Comparison of ENCODE assay signal across 15 cellular contexts in the genomic region with DNA sequence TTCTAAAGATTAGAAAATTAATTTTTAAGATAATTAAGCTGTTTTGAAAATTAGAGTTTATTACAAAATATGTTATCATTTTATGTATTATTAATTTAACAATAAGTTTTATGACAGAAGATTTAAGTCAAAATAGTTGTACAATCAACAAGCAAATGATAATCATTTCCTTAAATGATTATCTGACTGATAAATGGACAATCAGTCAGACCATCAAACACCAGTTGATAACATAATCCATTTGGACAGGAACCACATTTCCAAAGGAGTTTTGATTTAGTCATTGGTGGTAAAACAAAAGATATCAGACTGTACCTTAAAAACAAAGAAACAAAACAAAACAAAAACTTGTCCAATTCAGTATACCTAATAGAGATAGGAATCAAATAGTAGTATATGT. TPM values are rescaled to one million over a fixed set of nuclear protein-coding genes. Genes with fewer than 3 reads are reported as not detected.
DNase-seq lines count a peak whose midpoint lies in the region; ATAC-seq, FAIRE-seq and TF ChIP-seq lines count a peak whose summit lies in the region.
"Had no signal": no experiment of that assay in that cellular context is flagged by ENCODE, and none has a peak within 500 bp of the region (broad histone marks: within the 10 kb centered on the region; RNA-seq: fewer than 3 reads in every experiment).

No MANE protein-coding gene starts in this region.

- H3K79me2 ChIP-seq in mammary epithelial cell (ENCODE audit: insufficient read depth, low read length) (no peaks in the 10 kb centered on the region), endothelial cell of umbilical vein (ENCODE audit: control insufficient read depth, insufficient read depth, low read length) (peaks cover 61% of the 10 kb centered on the region)

- peaks cover 31% of the 10 kb centered on the region for H3K4me1 Mint-ChIP-seq in MCF 10A (ENCODE audit: insufficient read depth, unreplicated experiment)
- H3K4me1 Mint-ChIP-seq in mesothelial cell of epicardium, result peaks cover 55% of the 10 kb centered on the region

- H3K9me3 ChIP-seq in mammary epithelial cell (replicated peaks; ENCODE audit: insufficient read depth, low read length) (no peaks in the 10 kb centered on the region), endothelial cell of umbilical vein (replicated peaks; ENCODE audit: control insufficient read depth, insufficient read depth, low read length) (no peaks in the 10 kb centered on the region), transverse colon (no peaks in the 10 kb centered on the region)
- H3K9me3 ChIP-seq: adrenal gland had no signal

- no peak overlapping the region for H3K9ac ChIP-seq in mammary epithelial cell (ENCODE audit: insufficient read depth, low read length)
- peak overlapping the region; percentile 98 for H3K9ac ChIP-seq in endothelial cell of umbilical vein (replicated peaks; ENCODE audit: extremely low read depth, insufficient read depth, low read length)

- no peak for TF ChIP-seq EP300 in transverse colon (IDR thresholded peaks at IDR 0.05; ENCODE audit: low read depth)

- H3K27me3 ChIP-seq in mammary epithelial cell (ENCODE audit: insufficient read depth, low read length), result no peaks in the 10 kb centered on the region
- H3K27me3 ChIP-seq in endothelial cell of umbilical vein (ENCODE audit: control insufficient read depth in 2 of 2, insufficient read depth in 2 of 2, low read length in 2 of 2), result no peaks in the 10 kb centered on the region
- H3K27me3 ChIP-seq in transverse colon, result no peaks in the 10 kb centered on the region
- H3K27me3 ChIP-seq: adrenal gland, dorsolateral prefrontal cortex had no signal

- ATAC-seq in HG02885 (IDR thresholded peaks at IDR 0.05; ENCODE audit: poor library complexity, unreplicated experiment), result no peak

- H4K20me1 ChIP-seq in mammary epithelial cell (ENCODE audit: insufficient read depth, low read length) (no peaks in the 10 kb centered on the region), endothelial cell of umbilical vein (replicated peaks; ENCODE audit: control insufficient read depth, extremely low read depth, insufficient read depth, low read length) (no peaks in the 10 kb centered on the region)

- H3K9me1 ChIP-seq in endothelial cell of umbilical vein (replicated peaks; ENCODE audit: control insufficient read depth, extremely low read depth, insufficient read depth, low read length), result no peaks in the 10 kb centered on the region

- H3K36me3 ChIP-seq in mammary epithelial cell (ENCODE audit: insufficient read depth, low read length) (no peaks in the 10 kb centered on the region), endothelial cell of umbilical vein (ENCODE audit: control insufficient read depth in 2 of 2, extremely low read depth in 1 of 2, insufficient read depth in 2 of 2, low read length in 2 of 2) (peaks cover 0 to 9% of the 10 kb centered on the region in 2 experiments), transverse colon (no peaks in the 10 kb centered on the region)
- H3K36me3 ChIP-seq: adrenal gland had no signal

- no peak overlapping the region for H2AFZ ChIP-seq in mammary epithelial cell (ENCODE audit: low read depth, low read length)
- no peak overlapping the region for H2AFZ ChIP-seq in endothelial cell of umbilical vein (ENCODE audit: low read depth, low read length)

- H3K27ac Mint-ChIP-seq in MCF 10A (ENCODE audit: low read depth, unreplicated experiment) (peak overlapping the region; percentile 98), mesothelial cell of epicardium (peak overlapping the region; percentile 25)

- BruUV-seq in MCF 10A (replicated peaks; lab: Mats Ljungman, UMichigan) (no TSS peak), mammary epithelial cell (replicated peaks; lab: Mats Ljungman, UMichigan) (no TSS peak), endothelial cell of umbilical vein (replicated peaks; lab: Mats Ljungman, UMichigan) (no TSS peak)

- TF ChIP-seq POLR2A in endothelial cell of umbilical vein (IDR thresholded peaks at IDR 0.05; ENCODE audit: low read depth, low read length), result no peak
- no peak for TF ChIP-seq POLR2A in transverse colon (IDR thresholded peaks at IDR 0.05)

- H3K4me3 Mint-ChIP-seq in MCF 10A (ENCODE audit: unreplicated experiment), result peak overlapping the region; percentile 87
- H3K4me3 Mint-ChIP-seq in mesothelial cell of epicardium, result peak overlapping the region; percentile 50

- H3K36me3 Mint-ChIP-seq in MCF 10A (ENCODE audit: insufficient read depth, unreplicated experiment), result peaks cover 7% of the 10 kb centered on the region
- H3K36me3 Mint-ChIP-seq in mesothelial cell of epicardium, result peaks cover 1% of the 10 kb centered on the region

- dilution Hi-C loops in mammary epithelial cell (cut with HindIII; ENCODE audit: low sequenced_read_pairs) (no loop called here), endothelial cell of umbilical vein (cut with MboI; ENCODE audit: extremely low pct_ligation_motif_present, low sequenced_read_pairs) (no loop called here)

- H3K27me3 Mint-ChIP-seq in MCF 10A (ENCODE audit: insufficient read depth, unreplicated experiment) (no peaks in the 10 kb centered on the region), mesothelial cell of epicardium (ENCODE audit: low read depth) (no peaks in the 10 kb centered on the region)

- intact Hi-C loops in MCF 10A (cut with micrococcal nuclease) (no loop called here), mammary epithelial cell (cut with micrococcal nuclease) (no loop called here), endothelial cell of umbilical vein (cut with micrococcal nuclease) (loop anchor here (5.0 kb wide), 2 partner anchors 105 to 290 kb away; a partner anchor contains a TSS), transverse colon (cut with DNase I; ENCODE audit: low total_unique reads) (no loop called here)

- CTCF ChIA-PET in MCF 10A (lab: Yijun Ruan, JAX) (interaction anchor here (1.2 kb wide), 1 partner anchor 52 kb away, joined by 5 read pairs; no protein-coding TSS in a partner anchor), mammary epithelial cell (lab: Charles Lee; ENCODE audit: low non-redundant PET) (no interaction called here), endothelial cell of umbilical vein (lab: Charles Lee) (interaction anchor here (0.8 to 2.0 kb wide), 2 partner anchors 23 to 52 kb away, joined by 3 to 9 read pairs; no protein-coding TSS in a partner anchor)

- peaks cover 22% of the 10 kb centered on the region for H3K4me1 ChIP-seq in mammary epithelial cell (ENCODE audit: insufficient read depth, low read length)
- peaks cover 54% of the 10 kb centered on the region for H3K4me1 ChIP-seq in endothelial cell of umbilical vein (ENCODE audit: control insufficient read depth, extremely low read depth, insufficient read depth, low read length)
- peaks cover 0 to 44% (median 4%) of the 10 kb centered on the region in 4 donors for H3K4me1 ChIP-seq in transverse colon

- FAIRE-seq in endothelial cell of umbilical vein (lab: Jason Lieb, UNC), result no peak

- DNase-seq in MCF 10A (ENCODE audit: unreplicated experiment) (no peak), mammary epithelial cell (no peak), endothelial cell of umbilical vein (ENCODE audit: low read depth, low spot score) (peak; percentile 43), mesothelial cell of epicardium (ENCODE audit: low spot score in 2 of 2, unreplicated experiment in 2 of 2) (no peak), transverse colon (no peak), NCI-H146 treated with DMSO at 0.1 percent for 48 hours (lab: John Stamatoyannopoulos, UW; ENCODE audit: unreplicated experiment) (no peak)
- no peak for DNase-seq in stimulated activated naive CD4-positive, alpha-beta T cell (lab: John Stamatoyannopoulos, UW)
- DNase-seq: 8988T; activated CD4-positive, CD25-positive, alpha-beta regulatory T cell; adrenal gland; dorsolateral prefrontal cortex; midbrain; NCI-H146; retina had no signal

- TF ChIP-seq CTCF in MCF 10A (IDR thresholded peaks at IDR 0.05; ENCODE audit: unreplicated experiment) (no peak), mammary epithelial cell (conservative IDR thresholded peaks at IDR 0.05 in 1 of 2, IDR thresholded peaks at IDR 0.05 in 1 of 2; ENCODE audit: extremely low read depth in 1 of 2, insufficient read depth in 1 of 2, low read depth in 1 of 2, low read length in 2 of 2) (no peak), endothelial cell of umbilical vein (IDR thresholded peaks at IDR 0.05; ENCODE audit: extremely low read depth in 1 of 2, insufficient read depth in 1 of 2, low read depth in 1 of 2, low read length in 2 of 2) (no peak), mesothelial cell of epicardium (IDR thresholded peaks at IDR 0.05; ENCODE audit: unreplicated experiment) (no peak), transverse colon (IDR thresholded peaks at IDR 0.05) (no peak)

- no peak overlapping the region for H3K4me3 ChIP-seq in mammary epithelial cell (replicated peaks in 1 of 3; ENCODE audit: insufficient read depth in 1 of 3, low read depth in 2 of 3, low read length in 3 of 3)
- H3K4me3 ChIP-seq in endothelial cell of umbilical vein (replicated peaks in 1 of 3; ENCODE audit: insufficient read depth in 1 of 3, low read depth in 1 of 3, low read length in 3 of 3), result peak overlapping the region; percentile 82 to 95 (median 87)
- peak overlapping the region in 1 of 4 donors; percentile 42 for H3K4me3 ChIP-seq in transverse colon

- H3K4me2 ChIP-seq in mammary epithelial cell (ENCODE audit: insufficient read depth, low read depth, low read length) (no peak overlapping the region), endothelial cell of umbilical vein (ENCODE audit: insufficient read depth, low read length) (peak overlapping the region; percentile 86)

- POLR2A ChIA-PET in MCF 10A (lab: Yijun Ruan, JAX), result interaction anchor here (1.5 kb wide), 1 partner anchor 52 kb away, joined by 3 read pairs; no protein-coding TSS in a partner anchor
- POLR2A ChIA-PET in endothelial cell of umbilical vein (lab: Charles Lee), result no interaction called here

- H3K9me3 Mint-ChIP-seq in MCF 10A (ENCODE audit: unreplicated experiment) (no peaks in the 10 kb centered on the region), mesothelial cell of epicardium (peaks cover 3% of the 10 kb centered on the region)

- no peak overlapping the region for H3K27ac ChIP-seq in mammary epithelial cell (ENCODE audit: insufficient read depth, low read depth, low read length)
- peak overlapping the region; percentile 87 for H3K27ac ChIP-seq in endothelial cell of umbilical vein (ENCODE audit: insufficient read depth, low read depth, low read length)
- peak overlapping the region in 3 of 4 donors; percentile 49 to 74 (median 73) for H3K27ac ChIP-seq in transverse colon
- H3K27ac ChIP-seq: adrenal gland had no signal

- in situ Hi-C loops in mammary epithelial cell (cut with MboI; ENCODE audit: low sequenced_read_pairs in 2 of 2) (no loop called here), transverse colon (cut with MboI; ENCODE audit: low pct_ligation_motif_present in 1 of 4, low pct_unique_long_range_greater_than_20kb in 1 of 4, low sequenced_read_pairs in 3 of 4) (no loop called here)

RNA-seq across cellular contexts. Expression of a gene that starts 1.9 kb away (rescaled TPM):
- total RNA-seq in MCF 10A (2022) (67.4 and 71.1 TPM in 2 replicates), mammary epithelial cell (under 1 TPM in 1 of 2 donors, not detected in 1; 0.33 TPM), endothelial cell of umbilical vein (266 and 286 TPM in 2 replicates), mesothelial cell of epicardium (80.0 to 89.7 TPM (median 87.9 TPM) in 3 replicates), transverse colon (10 to 100 TPM in 3 of 4 donors, 1 to 10 TPM in 1; 7.1 to 28.9 (median 20.2) TPM)
- polyA plus RNA-seq in mammary epithelial cell (0.50 TPM), endothelial cell of umbilical vein (138 and 177 TPM in 2 replicates)
- polyA minus RNA-seq in mammary epithelial cell (not detected), endothelial cell of umbilical vein (332 and 378 TPM in 2 replicates)
- polyA plus RNA-seq in endothelial cell of umbilical vein (2011; cell fraction: cytosol; rRNA removed), result 185 and 186 TPM in 2 replicates
- polyA plus RNA-seq in endothelial cell of umbilical vein (2011; cell fraction: nucleus; rRNA removed), result 210 and 230 TPM in 2 replicates
- 245 and 277 TPM in 2 replicates for polyA plus RNA-seq in endothelial cell of umbilical vein (2012)
- polyA minus RNA-seq in endothelial cell of umbilical vein (2011; cell fraction: cytosol; rRNA and poly(A)+ RNA removed), result 21.1 TPM
- 645 and 1,049 TPM in 2 replicates for polyA minus RNA-seq in endothelial cell of umbilical vein (2011; cell fraction: nucleus; rRNA and poly(A)+ RNA removed)

Comparison
In these comparisons a context has a peak if more than half of its experiments do, and no peak if none do; other contexts are left out.
1. RNA of a gene that starts 1.9 kb away (total RNA-seq): 266 to 286 TPM in endothelial cell of umbilical vein, 80.0 to 89.7 TPM in mesothelial cell of epicardium, 67.4 to 71.1 TPM in MCF 10A and 7.1 to 28.9 TPM in transverse colon; 0.33 TPM in mammary epithelial cell; every median in the first group is over 4 times any median in the second.
2. H3K4me3 ChIP-seq: peak in endothelial cell of umbilical vein (3 of 3); none in mammary epithelial cell (0 of 3).